28 cellular contexts compared by ENCODE assay signal in genomic region chrX:96435636-96436035, GRCh38.
DNase-seq lines count a peak whose midpoint lies in the region; ATAC-seq, FAIRE-seq and TF ChIP-seq lines count a peak whose summit lies in the region.
"Had no signal": no experiment of that assay in that cellular context is flagged by ENCODE, and none has a peak within 500 bp of the region (broad histone marks: within the 10 kb centered on the region; RNA-seq: fewer than 3 reads in every experiment).

No MANE protein-coding gene starts in this region.

- ATAC-seq in HG02973 (IDR thresholded peaks at IDR 0.05; ENCODE audit: unreplicated experiment) (no peak), HG03571 (IDR thresholded peaks at IDR 0.05; ENCODE audit: unreplicated experiment) (no peak)
- ATAC-seq: activated CD8-positive, alpha-beta memory T cell treated with anti-CD3 and anti-CD28 coated beads, Interleukin-2, amount 10 ng/mL, durations not matched to agents 7 days and 5 days; right cardiac atrium; T-helper 17 cell had no signal

- no CpG with 5 or more reads among the region's 1 CpG for WGBS in mesodermal cell (ENCODE audit: insufficient coverage in 2 of 2), 2 experiments
- WGBS in small intestine, 3 donors: 58 to 94% (median 89%) methylated on average over 1 of the region's 1 CpG

- H3K27ac ChIP-seq in PC-9 (peak overlapping the region; percentile 12; the same call in 1 of the 2 replicates), mesodermal cell (ENCODE audit: low read depth, low read length, severe bottlenecking) (peak overlapping the region; percentile 49), small intestine (ENCODE audit: low read depth in 1 of 2, low read length in 1 of 2) (no peak overlapping the region)
- H3K27ac ChIP-seq: colonic mucosa, upper lobe of left lung had no signal

- H3K27me3 ChIP-seq in PC-9 (ENCODE audit: insufficient read depth, low read depth) (no peaks in the 10 kb centered on the region), small intestine (ENCODE audit: control insufficient read depth in 2 of 2, insufficient read depth in 2 of 2, low read length in 2 of 2) (no peaks in the 10 kb centered on the region)
- H3K27me3 ChIP-seq: colonic mucosa, foreskin keratinocyte, MG63, Peyer's patch, upper lobe of left lung had no signal

- H3F3A ChIP-seq in PC-9 (ENCODE audit: insufficient read depth, low read depth): no peaks in the 10 kb centered on the region

- no peak overlapping the region for H2AFZ ChIP-seq in PC-9

- H3K4me1 ChIP-seq in PC-9 (replicated peaks; ENCODE audit: insufficient read depth) (peaks cover 25% of the 10 kb centered on the region; the same call in 1 of the 2 replicates), mesodermal cell (ENCODE audit: control insufficient read depth, insufficient read depth, low read length, poor library complexity, severe bottlenecking) (peaks cover 3% of the 10 kb centered on the region), small intestine (ENCODE audit: control insufficient read depth in 2 of 2, insufficient read depth in 1 of 2, low read depth in 1 of 2, low read length in 1 of 2) (no peaks in the 10 kb centered on the region)
- H3K4me1 ChIP-seq: colonic mucosa, Peyer's patch had no signal

- H3K36me3 ChIP-seq in PC-9 (ENCODE audit: low read depth) (no peaks in the 10 kb centered on the region), mesodermal cell (ENCODE audit: control insufficient read depth, insufficient read depth, low read length) (no peaks in the 10 kb centered on the region), small intestine (ENCODE audit: control insufficient read depth in 2 of 2, insufficient read depth in 2 of 2, low read length in 2 of 2) (no peaks in the 10 kb centered on the region)
- H3K36me3 ChIP-seq: colonic mucosa, MG63, Peyer's patch, upper lobe of left lung had no signal

- POLR2A ChIA-PET in PC-9 (lab: Charles Lee; ENCODE audit: unreplicated experiment): no interaction called here

- no peaks in the 10 kb centered on the region for H3K9me2 ChIP-seq in PC-9 (ENCODE audit: insufficient read depth)

- no peaks in the 10 kb centered on the region for H3K79me2 ChIP-seq in PC-9 (ENCODE audit: low read depth)

- CTCF ChIA-PET in PC-9 (lab: Charles Lee): no interaction called here

- TF ChIP-seq CTCF in PC-9 (conservative IDR thresholded peaks at IDR 0.05): no peak

- intact Hi-C loops in PC-9 (cut with micrococcal nuclease; ENCODE audit: unreplicated experiment): no loop called here

- H3K9me3 ChIP-seq in PC-9 (ENCODE audit: insufficient read depth, low read depth) (no peaks in the 10 kb centered on the region), mesodermal cell (ENCODE audit: control insufficient read depth, low read length) (no peaks in the 10 kb centered on the region), small intestine (ENCODE audit: control insufficient read depth, low read depth) (no peaks in the 10 kb centered on the region)
- H3K9me3 ChIP-seq: colonic mucosa, MG63, Peyer's patch, upper lobe of left lung had no signal

- DNase-seq in AG08395 (ENCODE audit: low spot score) (peak; percentile 6), PC-9 (no peak), dermis blood vessel endothelial cell (peak; percentile 64), NCI-H2171 (lab: John Stamatoyannopoulos, UW) (no peak), small intestine (no peak)
- DNase-seq: activated CD4-positive, alpha-beta T cell treated with anti-CD3 and anti-CD28 coated beads, Interleukin-2, amount 10 ng/mL, durations not matched to agents 7 days and 5 days; activated CD8-positive, alpha-beta memory T cell treated with anti-CD3 and anti-CD28 coated beads, Interleukin-2, amount 10 ng/mL, durations not matched to agents 7 days and 5 days; activated naive CD4-positive, alpha-beta T cell treated with anti-CD3 and anti-CD28 coated beads, Interleukin-2, amount 10 ng/mL, durations not matched to agents 7 days and 5 days; colonic mucosa; kidney; MG63; NCI-H1417; NCI-H510A; NK-92 treated with Interleukin-12 subunit alpha and Interleukin-12 subunit beta, amount 100 ng/mL, for 24 hours; occipital lobe; Peyer's patch; right cardiac atrium; stimulated activated CD4-positive, alpha-beta T cell treated with anti-CD3 and anti-CD28 coated beads, Interleukin-15, amount 100 ng/mL, for 24 hours; T-helper 17 cell; upper lobe of left lung had no signal

- no peaks in the 10 kb centered on the region for H4K20me1 ChIP-seq in PC-9 (ENCODE audit: insufficient read depth)

- no peak for FAIRE-seq in small intestine (lab: Jason Lieb, UNC)
- FAIRE-seq: A204.1, D721Med, endometrium had no signal

- 0 out of 2 replicates have a peak overlapping the region, but pooled peaks have one; percentile 28 for H3K4me2 ChIP-seq in PC-9

- BruUV-seq in PC-9 (replicated peaks; lab: Mats Ljungman, UMichigan): no TSS peak

- H3K4me3 ChIP-seq in PC-9 (no peak overlapping the region), mesodermal cell (ENCODE audit: extremely low read depth, insufficient read depth, low read length, poor library complexity, severe bottlenecking) (no peak overlapping the region), small intestine (ENCODE audit: low read depth in 1 of 2, low read length in 2 of 2) (no peak overlapping the region)
- H3K4me3 ChIP-seq: colonic mucosa, lung, MG63, Peyer's patch, upper lobe of left lung had no signal

Comparison
In these comparisons a context has a peak if more than half of its experiments do, and no peak if none do; other contexts are left out.
1. DNase-seq: peak in AG08395 (single experiment) and dermis blood vessel endothelial cell (single experiment); none in PC-9 (0 of 2), NCI-H2171 (single experiment) and small intestine (single experiment).
2. H3K27ac ChIP-seq: peak in PC-9 (single experiment) and mesodermal cell (single experiment); none in small intestine (0 of 2).